ENCODE assay signal across 24 cellular contexts in genomic region chr4:176034936-176035335, GRCh38. TPM values are rescaled to one million over a fixed set of nuclear protein-coding genes. Genes with fewer than 3 reads are reported as not detected.
"Had no signal": no experiment of that assay in that cellular context is flagged by ENCODE, and none has a peak within 500 bp of the region (broad histone marks: within the 10 kb centered on the region; RNA-seq: fewer than 3 reads in every experiment).

No MANE protein-coding gene starts in this region.

- H3K4me1 ChIP-seq: body of pancreas, heart left ventricle, left lung, lower lobe of right lung, parathyroid adenoma, psoas muscle, right atrium auricular region, suprapubic skin, tibial artery, upper lobe of right lung had no signal

- H3K4me3 ChIP-seq: body of pancreas, esophagus muscularis mucosa, heart left ventricle, left lung, lower lobe of right lung, mucosa of descending colon, psoas muscle, right atrium auricular region, suprapubic skin, tibial artery, upper lobe of right lung had no signal

- H3K9me3 ChIP-seq: body of pancreas, esophagus muscularis mucosa, lower lobe of right lung, mucosa of descending colon, neutrophil, psoas muscle, suprapubic skin, tibial artery, upper lobe of right lung had no signal

- ATAC-seq: activated CD8-positive, alpha-beta T cell treated with anti-CD3 and anti-CD28 coated beads for 36 hours; activated T-cell treated with anti-CD3 and anti-CD28 coated beads, Interleukin-2, amount 50 U/mL, for 4 hours; activated T-helper 17 cell treated with anti-CD3 and anti-CD28 coated beads, Interleukin-2, amount 50 U/mL, for 72 hours; body of pancreas; heart left ventricle; lower lobe of right lung; mucosa of descending colon; natural killer cell treated with Interleukin-12 subunit alpha and Interleukin-12 subunit beta and Interleukin-15 and Interleukin-18, amount 100 ng/mL, for 72 hours; upper lobe of right lung had no signal

- H2AFZ ChIP-seq: parathyroid adenoma had no signal

- H3K36me3 ChIP-seq: esophagus muscularis mucosa, heart left ventricle, left lung, lower lobe of right lung, neutrophil, right atrium auricular region, suprapubic skin, tibial artery, upper lobe of right lung had no signal

- H3K27me3 ChIP-seq: body of pancreas, esophagus muscularis mucosa, heart left ventricle, left lung, neutrophil, right atrium auricular region, suprapubic skin, tibial artery, upper lobe of right lung had no signal

- H3K9ac ChIP-seq: parathyroid adenoma had no signal

- H3K27ac ChIP-seq: body of pancreas, esophagus muscularis mucosa, heart left ventricle, left lung, lower lobe of right lung, neutrophil, parathyroid adenoma, psoas muscle, right atrium auricular region, suprapubic skin, tibial artery, upper lobe of right lung had no signal

- DNase-seq: activated CD4-positive, CD25-positive, alpha-beta regulatory T cell treated with anti-CD3 and anti-CD28 coated beads, Interleukin-2, amount 50 U/mL, for 72 hours; activated CD8-positive, alpha-beta T cell treated with anti-CD3 and anti-CD28 coated beads for 36 hours; activated gamma-delta T cell treated with Interleukin-2 at 50 U/mL for 16 hours; activated naive CD4-positive, alpha-beta T cell treated with anti-CD3 and anti-CD28 coated beads, Interleukin-2, amount 50 U/mL, for 16 hours; activated T-cell treated with anti-CD3 and anti-CD28 coated beads, Interleukin-2, amount 50 U/mL, for 4 hours; effector CD4-positive, alpha-beta T cell; heart left ventricle; left lung; lower lobe of right lung; psoas muscle; stimulated activated CD4-positive, alpha-beta T cell treated with anti-CD3 and anti-CD28 coated beads, Interleukin-2, amount 100 ng/mL, for 24 hours; T1000; tibial artery; upper lobe of right lung had no signal

RNA-seq across cellular contexts. Expression of gene WDR17, which starts 30.7 kb away (rescaled TPM):
- total RNA-seq: myocyte had no signal
